In the genomic region with DNA sequence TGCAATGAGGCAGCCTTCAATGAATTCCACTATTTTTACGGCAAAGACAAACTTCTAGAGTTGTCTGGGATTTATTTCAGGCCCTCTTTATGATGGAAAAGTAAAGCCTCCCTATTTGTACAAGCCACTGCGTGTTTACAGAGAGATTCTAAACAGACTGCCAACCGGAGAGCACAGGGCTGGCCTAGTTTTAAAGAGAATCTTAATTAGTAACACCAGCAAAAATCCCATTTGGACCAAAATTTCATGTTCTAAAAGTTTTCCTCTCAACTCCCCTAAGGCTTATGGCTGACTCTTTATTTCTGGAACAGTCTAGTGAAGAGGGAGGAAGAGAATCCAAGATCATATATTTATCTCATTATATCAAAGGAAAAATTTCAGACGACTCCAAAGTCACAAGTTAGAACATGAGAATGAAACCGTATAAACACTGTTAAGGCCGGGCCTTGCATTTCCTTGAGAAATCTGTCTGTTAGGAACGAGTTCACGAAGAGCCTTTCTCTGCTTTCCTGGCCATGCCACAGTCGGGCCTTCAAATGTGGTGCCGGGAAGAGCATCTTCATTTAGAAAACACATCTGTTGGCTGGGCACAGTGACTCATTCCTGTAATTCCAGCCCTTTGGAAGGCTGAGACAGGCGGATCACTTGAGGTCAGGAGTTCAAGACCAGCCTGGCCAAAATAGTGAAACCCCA, we compare ENCODE assay signal across 1 cellular context.
TF ChIP-seq lines count a peak whose summit lies in the region.

No MANE protein-coding gene starts in this region.

TF ChIP-seq in GM23338, 12 proteins besides CTCF, POLR2A, EP300 and RAD21 (continued from another document):
- TF ChIP-seq, protein P1, sequence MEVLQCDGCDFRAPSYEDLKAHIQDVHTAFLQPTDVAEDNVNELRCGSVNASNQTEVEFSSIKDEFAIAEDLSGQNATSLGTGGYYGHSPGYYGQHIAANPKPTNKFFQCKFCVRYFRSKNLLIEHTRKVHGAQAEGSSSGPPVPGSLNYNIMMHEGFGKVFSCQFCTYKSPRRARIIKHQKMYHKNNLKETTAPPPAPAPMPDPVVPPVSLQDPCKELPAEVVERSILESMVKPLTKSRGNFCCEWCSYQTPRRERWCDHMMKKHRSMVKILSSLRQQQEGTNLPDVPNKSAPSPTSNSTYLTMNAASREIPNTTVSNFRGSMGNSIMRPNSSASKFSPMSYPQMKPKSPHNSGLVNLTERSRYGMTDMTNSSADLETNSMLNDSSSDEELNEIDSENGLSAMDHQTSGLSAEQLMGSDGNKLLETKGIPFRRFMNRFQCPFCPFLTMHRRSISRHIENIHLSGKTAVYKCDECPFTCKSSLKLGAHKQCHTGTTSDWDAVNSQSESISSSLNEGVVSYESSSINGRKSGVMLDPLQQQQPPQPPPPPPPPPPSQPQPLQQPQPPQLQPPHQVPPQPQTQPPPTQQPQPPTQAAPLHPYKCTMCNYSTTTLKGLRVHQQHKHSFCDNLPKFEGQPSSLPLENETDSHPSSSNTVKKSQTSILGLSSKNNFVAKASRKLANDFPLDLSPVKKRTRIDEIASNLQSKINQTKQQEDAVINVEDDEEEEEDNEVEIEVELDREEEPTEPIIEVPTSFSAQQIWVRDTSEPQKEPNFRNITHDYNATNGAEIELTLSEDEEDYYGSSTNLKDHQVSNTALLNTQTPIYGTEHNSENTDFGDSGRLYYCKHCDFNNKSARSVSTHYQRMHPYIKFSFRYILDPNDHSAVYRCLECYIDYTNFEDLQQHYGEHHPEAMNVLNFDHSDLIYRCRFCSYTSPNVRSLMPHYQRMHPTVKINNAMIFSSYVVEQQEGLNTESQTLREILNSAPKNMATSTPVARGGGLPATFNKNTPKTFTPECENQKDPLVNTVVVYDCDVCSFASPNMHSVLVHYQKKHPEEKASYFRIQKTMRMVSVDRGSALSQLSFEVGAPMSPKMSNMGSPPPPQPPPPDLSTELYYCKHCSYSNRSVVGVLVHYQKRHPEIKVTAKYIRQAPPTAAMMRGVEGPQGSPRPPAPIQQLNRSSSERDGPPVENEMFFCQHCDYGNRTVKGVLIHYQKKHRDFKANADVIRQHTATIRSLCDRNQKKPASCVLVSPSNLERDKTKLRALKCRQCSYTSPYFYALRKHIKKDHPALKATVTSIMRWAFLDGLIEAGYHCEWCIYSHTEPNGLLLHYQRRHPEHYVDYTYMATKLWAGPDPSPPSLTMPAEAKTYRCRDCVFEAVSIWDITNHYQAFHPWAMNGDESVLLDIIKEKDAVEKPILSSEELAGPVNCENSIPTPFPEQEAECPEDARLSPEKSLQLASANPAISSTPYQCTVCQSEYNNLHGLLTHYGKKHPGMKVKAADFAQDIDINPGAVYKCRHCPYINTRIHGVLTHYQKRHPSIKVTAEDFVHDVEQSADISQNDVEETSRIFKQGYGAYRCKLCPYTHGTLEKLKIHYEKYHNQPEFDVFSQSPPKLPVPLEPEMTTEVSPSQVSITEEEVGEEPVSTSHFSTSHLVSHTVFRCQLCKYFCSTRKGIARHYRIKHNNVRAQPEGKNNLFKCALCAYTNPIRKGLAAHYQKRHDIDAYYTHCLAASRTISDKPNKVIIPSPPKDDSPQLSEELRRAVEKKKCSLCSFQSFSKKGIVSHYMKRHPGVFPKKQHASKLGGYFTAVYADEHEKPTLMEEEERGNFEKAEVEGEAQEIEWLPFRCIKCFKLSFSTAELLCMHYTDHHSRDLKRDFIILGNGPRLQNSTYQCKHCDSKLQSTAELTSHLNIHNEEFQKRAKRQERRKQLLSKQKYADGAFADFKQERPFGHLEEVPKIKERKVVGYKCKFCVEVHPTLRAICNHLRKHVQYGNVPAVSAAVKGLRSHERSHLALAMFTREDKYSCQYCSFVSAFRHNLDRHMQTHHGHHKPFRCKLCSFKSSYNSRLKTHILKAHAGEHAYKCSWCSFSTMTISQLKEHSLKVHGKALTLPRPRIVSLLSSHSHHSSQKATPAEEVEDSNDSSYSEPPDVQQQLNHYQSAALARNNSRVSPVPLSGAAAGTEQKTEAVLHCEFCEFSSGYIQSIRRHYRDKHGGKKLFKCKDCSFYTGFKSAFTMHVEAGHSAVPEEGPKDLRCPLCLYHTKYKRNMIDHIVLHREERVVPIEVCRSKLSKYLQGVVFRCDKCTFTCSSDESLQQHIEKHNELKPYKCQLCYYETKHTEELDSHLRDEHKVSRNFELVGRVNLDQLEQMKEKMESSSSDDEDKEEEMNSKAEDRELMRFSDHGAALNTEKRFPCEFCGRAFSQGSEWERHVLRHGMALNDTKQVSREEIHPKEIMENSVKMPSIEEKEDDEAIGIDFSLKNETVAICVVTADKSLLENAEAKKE (CRISPR knock-in tag; IDR thresholded peaks at IDR 0.05) = no peak
- TF ChIP-seq EZH2phosphoT487 (IDR thresholded peaks at IDR 0.05; ENCODE audit: unreplicated experiment) (no peak), STAT1 (IDR thresholded peaks at IDR 0.05; ENCODE audit: unreplicated experiment) (no peak), ZNF114 (CRISPR knock-in tag; IDR thresholded peaks at IDR 0.05) (no peak)
- TF ChIP-seq, protein P2, sequence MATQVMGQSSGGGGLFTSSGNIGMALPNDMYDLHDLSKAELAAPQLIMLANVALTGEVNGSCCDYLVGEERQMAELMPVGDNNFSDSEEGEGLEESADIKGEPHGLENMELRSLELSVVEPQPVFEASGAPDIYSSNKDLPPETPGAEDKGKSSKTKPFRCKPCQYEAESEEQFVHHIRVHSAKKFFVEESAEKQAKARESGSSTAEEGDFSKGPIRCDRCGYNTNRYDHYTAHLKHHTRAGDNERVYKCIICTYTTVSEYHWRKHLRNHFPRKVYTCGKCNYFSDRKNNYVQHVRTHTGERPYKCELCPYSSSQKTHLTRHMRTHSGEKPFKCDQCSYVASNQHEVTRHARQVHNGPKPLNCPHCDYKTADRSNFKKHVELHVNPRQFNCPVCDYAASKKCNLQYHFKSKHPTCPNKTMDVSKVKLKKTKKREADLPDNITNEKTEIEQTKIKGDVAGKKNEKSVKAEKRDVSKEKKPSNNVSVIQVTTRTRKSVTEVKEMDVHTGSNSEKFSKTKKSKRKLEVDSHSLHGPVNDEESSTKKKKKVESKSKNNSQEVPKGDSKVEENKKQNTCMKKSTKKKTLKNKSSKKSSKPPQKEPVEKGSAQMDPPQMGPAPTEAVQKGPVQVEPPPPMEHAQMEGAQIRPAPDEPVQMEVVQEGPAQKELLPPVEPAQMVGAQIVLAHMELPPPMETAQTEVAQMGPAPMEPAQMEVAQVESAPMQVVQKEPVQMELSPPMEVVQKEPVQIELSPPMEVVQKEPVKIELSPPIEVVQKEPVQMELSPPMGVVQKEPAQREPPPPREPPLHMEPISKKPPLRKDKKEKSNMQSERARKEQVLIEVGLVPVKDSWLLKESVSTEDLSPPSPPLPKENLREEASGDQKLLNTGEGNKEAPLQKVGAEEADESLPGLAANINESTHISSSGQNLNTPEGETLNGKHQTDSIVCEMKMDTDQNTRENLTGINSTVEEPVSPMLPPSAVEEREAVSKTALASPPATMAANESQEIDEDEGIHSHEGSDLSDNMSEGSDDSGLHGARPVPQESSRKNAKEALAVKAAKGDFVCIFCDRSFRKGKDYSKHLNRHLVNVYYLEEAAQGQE (IDR thresholded peaks at IDR 0.05; ENCODE audit: unreplicated experiment) = no peak
